ENCODE assay signal across 31 cellular contexts in genomic region chr5:1244255-1244654, GRCh38. TPM values are rescaled to one million over a fixed set of nuclear protein-coding genes. Genes with fewer than 3 reads are reported as not detected.
"Had no signal": no experiment of that assay in that cellular context is flagged by ENCODE, and none has a peak within 500 bp of the region (broad histone marks: within the 10 kb centered on the region; RNA-seq: fewer than 3 reads in every experiment).

No MANE protein-coding gene starts in this region.

- H3K36me3 Mint-ChIP-seq: stimulated activated effector memory CD8-positive, alpha-beta T cell treated with anti-CD3 and anti-CD28 coated beads, Interleukin-12 subunit alpha, Interleukin-12 subunit beta, amount 100 ng/mL, for 72 hours; stimulated activated memory B cell treated with anti-CD40 and anti-IgM and Interleukin-4, amounts not matched to agents 10 μg/mL and 1 μg/mL and 100 μg/mL, for 72 hours; stimulated activated naive B cell treated with anti-CD40 and anti-IgM and Interleukin-4, amounts not matched to agents 10 μg/mL and 1 μg/mL and 100 μg/mL, for 72 hours; type B pancreatic cell had no signal

- H3K4me3 Mint-ChIP-seq: stimulated activated effector memory CD8-positive, alpha-beta T cell treated with anti-CD3 and anti-CD28 coated beads, Interleukin-12 subunit alpha, Interleukin-12 subunit beta, amount 100 ng/mL, for 72 hours; stimulated activated memory B cell treated with anti-CD40 and anti-IgM and Interleukin-4, amounts not matched to agents 10 μg/mL and 1 μg/mL and 100 μg/mL, for 72 hours; stimulated activated naive B cell treated with anti-CD40 and anti-IgM and Interleukin-4, amounts not matched to agents 10 μg/mL and 1 μg/mL and 100 μg/mL, for 72 hours; stimulated activated naive CD8-positive, alpha-beta T cell treated with anti-CD3 and anti-CD28 coated beads, Interleukin-15, amount 100 ng/mL, for 72 hours; stimulated activated naive CD8-positive, alpha-beta T cell treated with anti-CD3 and anti-CD28 coated beads, Interleukin-15, Interleukin-2, amounts not matched to agents 100 ng/mL and 50 ng/mL, for 24 hours; type B pancreatic cell had no signal

- H3K4me1 Mint-ChIP-seq: stimulated activated effector memory CD8-positive, alpha-beta T cell treated with anti-CD3 and anti-CD28 coated beads, Interleukin-12 subunit alpha, Interleukin-12 subunit beta, amount 100 ng/mL, for 72 hours; stimulated activated memory B cell treated with anti-CD40 and anti-IgM and Interleukin-4, amounts not matched to agents 10 μg/mL and 1 μg/mL and 100 μg/mL, for 72 hours; stimulated activated naive CD8-positive, alpha-beta T cell treated with anti-CD3 and anti-CD28 coated beads, Interleukin-15, amount 100 ng/mL, for 72 hours had no signal

- H3K27ac ChIP-seq: stomach, suprapubic skin, testis, thoracic aorta, thyroid gland, tibial artery, tibial nerve, transverse colon, upper lobe of left lung, upper lobe of right lung, uterus, vagina had no signal

- H3K27ac Mint-ChIP-seq: stimulated activated effector memory CD8-positive, alpha-beta T cell treated with anti-CD3 and anti-CD28 coated beads, Interleukin-12 subunit alpha, Interleukin-12 subunit beta, amount 100 ng/mL, for 72 hours; stimulated activated memory B cell treated with anti-CD40 and anti-IgM and Interleukin-4, amounts not matched to agents 10 μg/mL and 1 μg/mL and 100 μg/mL, for 72 hours; stimulated activated naive B cell treated with anti-CD40 and anti-IgM and Interleukin-4, amounts not matched to agents 10 μg/mL and 1 μg/mL and 100 μg/mL, for 72 hours; stimulated activated naive CD8-positive, alpha-beta T cell treated with anti-CD3 and anti-CD28 coated beads, Interleukin-15, amount 100 ng/mL, for 72 hours; stimulated activated naive CD8-positive, alpha-beta T cell treated with anti-CD3 and anti-CD28 coated beads, Interleukin-15, Interleukin-2, amounts not matched to agents 100 ng/mL and 50 ng/mL, for 24 hours; type B pancreatic cell had no signal

- H3K9me3 ChIP-seq: stomach, suprapubic skin, testis, thoracic aorta, thyroid gland, tibial artery, tibial nerve, transverse colon, upper lobe of left lung, upper lobe of right lung, uterus, vagina had no signal

- H3K36me3 ChIP-seq: stomach, suprapubic skin, thoracic aorta, thyroid gland, tibial artery, tibial nerve, transverse colon, upper lobe of left lung, upper lobe of right lung, uterus, vagina had no signal

- H3K27me3 ChIP-seq: testis, thyroid gland, vagina had no signal

- H3K4me1 ChIP-seq: suprapubic skin, testis, thyroid gland, tibial artery, tibial nerve, upper lobe of right lung, uterus, vagina had no signal

- DNase-seq: stimulated activated CD4-positive, alpha-beta T cell treated with anti-CD3 and anti-CD28 coated beads, Interleukin-2, amount 100 ng/mL, for 48 hours; stimulated activated CD4-positive, alpha-beta T cell treated with anti-CD3 and anti-CD28 coated beads, Interleukin-4, amount 100 ng/mL, for 1 hour; stimulated activated CD4-positive, alpha-beta T cell treated with anti-CD3 and anti-CD28 coated beads, Interleukin-4, amount 100 ng/mL, for 24 hours; stimulated activated CD4-positive, alpha-beta T cell treated with anti-CD3 and anti-CD28 coated beads, Interleukin-4, amount 100 ng/mL, for 4 hours; stimulated activated CD8-positive, alpha-beta memory T cell treated with anti-CD3 and anti-CD28 coated beads, Interleukin-4, amount 100 ng/mL, for 48 hours; stimulated activated naive B cell treated with anti-CD40 and anti-IgM and Interleukin-4, amounts not matched to agents 10 μg/mL and 1 μg/mL and 100 μg/mL, for 72 hours; stimulated activated naive CD4-positive, alpha-beta T cell; stimulated activated naive CD4-positive, alpha-beta T cell treated with Interleukin-2 at 50 U/mL for 16 hours; stimulated activated naive CD8-positive, alpha-beta T cell treated with anti-CD3 and anti-CD28 coated beads, Interleukin-15, amount 100 ng/mL, for 72 hours; stimulated activated naive CD8-positive, alpha-beta T cell treated with anti-CD3 and anti-CD28 coated beads, Interleukin-15, Interleukin-2, amounts not matched to agents 100 U/mL and 50 U/mL, for 24 hours; stomach; testis; thyroid gland; tibial artery; transverse colon; trophoblast cell; upper lobe of right lung; uterus had no signal

- H3K9me3 Mint-ChIP-seq: stimulated activated effector memory CD8-positive, alpha-beta T cell treated with anti-CD3 and anti-CD28 coated beads, Interleukin-12 subunit alpha, Interleukin-12 subunit beta, amount 100 ng/mL, for 72 hours; stimulated activated memory B cell treated with anti-CD40 and anti-IgM and Interleukin-4, amounts not matched to agents 10 μg/mL and 1 μg/mL and 100 μg/mL, for 72 hours; stimulated activated naive B cell treated with anti-CD40 and anti-IgM and Interleukin-4, amounts not matched to agents 10 μg/mL and 1 μg/mL and 100 μg/mL, for 72 hours; stimulated activated naive CD8-positive, alpha-beta T cell treated with anti-CD3 and anti-CD28 coated beads, Interleukin-15, amount 100 ng/mL, for 72 hours; stimulated activated naive CD8-positive, alpha-beta T cell treated with anti-CD3 and anti-CD28 coated beads, Interleukin-15, Interleukin-2, amounts not matched to agents 100 ng/mL and 50 ng/mL, for 24 hours; type B pancreatic cell had no signal

- ATAC-seq: stimulated activated effector memory CD8-positive, alpha-beta T cell treated with anti-CD3 and anti-CD28 coated beads, Interleukin-12 subunit alpha, Interleukin-12 subunit beta, amount 100 ng/mL, for 72 hours; stimulated activated naive B cell treated with anti-CD40 and anti-IgM and Interleukin-4, amounts not matched to agents 10 μg/mL and 1 μg/mL and 100 μg/mL, for 72 hours; stimulated activated naive CD8-positive, alpha-beta T cell treated with anti-CD3 and anti-CD28 coated beads, Interleukin-15, amount 100 ng/mL, for 72 hours; stimulated activated naive CD8-positive, alpha-beta T cell treated with anti-CD3 and anti-CD28 coated beads, Interleukin-15, Interleukin-2, amounts not matched to agents 100 U/mL and 50 U/mL, for 24 hours; upper lobe of right lung had no signal

- H3K4me3 ChIP-seq: stomach, suprapubic skin, testis, thoracic aorta, thyroid gland, tibial artery, tibial nerve, transverse colon, upper lobe of left lung, upper lobe of right lung, uterus, vagina had no signal

RNA-seq across cellular contexts. Expression of gene SLC6A18, which starts 19.1 kb away (rescaled TPM):
- total RNA-seq: stomach, subcutaneous adipose tissue, suprapubic skin, temporal lobe, thoracic aorta, thyroid gland, tibial nerve, transverse colon, upper lobe of left lung, upper lobe of right lung, ureter, urinary bladder, uterus, vagina had no signal
- polyA plus RNA-seq: stomach, urinary bladder had no signal

RNA-seq across cellular contexts. Expression of gene SLC6A19, which starts 42.9 kb away (rescaled TPM):
- total RNA-seq: subcutaneous adipose tissue, thoracic aorta, thyroid gland, upper lobe of right lung, ureter, urinary bladder, vagina had no signal
- polyA plus RNA-seq: urinary bladder had no signal

RNA-seq across cellular contexts. Expression of gene TERT, which starts 50.6 kb away (rescaled TPM):
- total RNA-seq: subcutaneous adipose tissue, suprapubic skin, temporal lobe, thoracic aorta, thyroid gland, tibial nerve, transverse colon, upper lobe of right lung, ureter, urinary bladder, vagina had no signal
- polyA plus RNA-seq: urinary bladder had no signal
